21 cellular contexts compared by ENCODE assay signal in genomic region chr15:50820808-50821382, GRCh38.
"Had no signal": no experiment of that assay in that cellular context is flagged by ENCODE, and none has a peak within 500 bp of the region (broad histone marks: within the 10 kb centered on the region; RNA-seq: fewer than 3 reads in every experiment).

No MANE protein-coding gene starts in this region.

- H3K4me1 ChIP-seq: colonic mucosa, heart right ventricle, tibial artery, upper lobe of left lung, uterus had no signal

- H3K36me3 ChIP-seq: colonic mucosa, heart right ventricle, neutrophil, tibial artery, upper lobe of left lung, uterus had no signal

- ATAC-seq: heart right ventricle; mucosa of descending colon; naive thymus-derived CD8-positive, alpha-beta T cell; right cardiac atrium; stimulated activated effector memory CD8-positive, alpha-beta T cell treated with anti-CD3 and anti-CD28 coated beads, Interleukin-12 subunit alpha, Interleukin-12 subunit beta, amount 100 ng/mL, for 72 hours; stimulated activated naive CD8-positive, alpha-beta T cell treated with anti-CD3 and anti-CD28 coated beads, Interleukin-15, Interleukin-2, amounts not matched to agents 100 U/mL and 50 U/mL, for 24 hours had no signal

- FAIRE-seq: endothelial cell of umbilical vein, frontal cortex, islet of Langerhans had no signal

- H3K9me3 ChIP-seq: colonic mucosa, heart right ventricle, mucosa of descending colon, neutrophil, tibial artery, upper lobe of left lung, uterus had no signal

- DNase-seq: colonic mucosa; dermis blood vessel endothelial cell; effector CD4-positive, alpha-beta T cell; endodermal cell; heart right ventricle; hypothalamus; kidney glomerular epithelial cell; mucosa of descending colon; naive thymus-derived CD8-positive, alpha-beta T cell; right cardiac atrium; stimulated activated CD4-positive, alpha-beta T cell treated with anti-CD3 and anti-CD28 coated beads, Interleukin-4, amount 100 ng/mL, for 1 hour; stimulated activated CD8-positive, alpha-beta memory T cell treated with anti-CD3 and anti-CD28 coated beads, Interleukin-4, amount 100 ng/mL, for 48 hours; stimulated activated naive CD8-positive, alpha-beta T cell treated with anti-CD3 and anti-CD28 coated beads, Interleukin-15, Interleukin-2, amounts not matched to agents 100 U/mL and 50 U/mL, for 24 hours; tibial artery; upper lobe of left lung; uterus had no signal

- H3K4me3 ChIP-seq: colonic mucosa, heart right ventricle, mucosa of descending colon, tibial artery, upper lobe of left lung, uterus had no signal

- H3K27ac ChIP-seq: colonic mucosa, heart right ventricle, neutrophil, tibial artery, upper lobe of left lung, uterus had no signal
